Comparison of ENCODE assay signal across 8 cellular contexts in genomic region chr1:145095284-145096057, GRCh38. TPM values are rescaled to one million over a fixed set of nuclear protein-coding genes. Genes with fewer than 3 reads are reported as not detected.
A peak's percentile ranks its signal among the peaks of the same experiment; 100 is the strongest.
DNase-seq lines count a peak whose midpoint lies in the region; ATAC-seq and TF ChIP-seq lines count a peak whose summit lies in the region.
"Not testable (repeated sequence)": the region's sequence is repeated elsewhere in the genome, so short reads cannot be mapped to it uniquely, and the experiment has no call there.

Gene FAM72D, plus strand, starts transcription at chr1:145095974. Its CDS starts 874 bp downstream, at chr1:145096848.
Gene SRGAP2B, minus strand, starts transcription at chr1:145095328. Its CDS starts 2,427 bp downstream, at chr1:145092901.

- not testable (repeated sequence) for H3K36me3 ChIP-seq in GM06990 (ENCODE audit: control insufficient read depth, insufficient read depth, low read length); Karpas-422 (ENCODE audit: insufficient read depth, low read length); esophagus squamous epithelium; mesendoderm (ENCODE audit: control insufficient read depth, insufficient read depth, low read length)

- not testable (repeated sequence) for H3K79me1 ChIP-seq in mesendoderm (ENCODE audit: low read length)

- intact Hi-C loops in esophagus squamous epithelium (cut with DNase I), result not testable (repeated sequence)

- H3K27me3 Mint-ChIP-seq in activated T-cell treated with anti-CD3 and anti-CD28 coated beads, Interleukin-2, amount 50 U/mL, for 72 hours (ENCODE audit: low read depth); stimulated activated naive B cell treated with anti-CD40 and anti-IgM and Interleukin-4, amounts not matched to agents 10 μg/mL and 1 μg/mL and 100 μg/mL, for 72 hours: not testable (repeated sequence)

- H2AK5ac ChIP-seq in mesendoderm (ENCODE audit: low read length), result not testable (repeated sequence)

- H3K56ac ChIP-seq in mesendoderm (ENCODE audit: low read length), result peak within 1 kb of the TSS; percentile 42

- not testable (repeated sequence) for H3K9me3 Mint-ChIP-seq in activated T-cell treated with anti-CD3 and anti-CD28 coated beads, Interleukin-2, amount 50 U/mL, for 72 hours; stimulated activated naive B cell treated with anti-CD40 and anti-IgM and Interleukin-4, amounts not matched to agents 10 μg/mL and 1 μg/mL and 100 μg/mL, for 72 hours

- H3K23ac ChIP-seq in mesendoderm (ENCODE audit: low read length), result not testable (repeated sequence)

- H3K18ac ChIP-seq in mesendoderm (ENCODE audit: low read length), result not testable (repeated sequence)

- ATAC-seq in GM21360 (IDR thresholded peaks at IDR 0.05; ENCODE audit: unreplicated experiment) (peak; percentile 78), HG02970 (IDR thresholded peaks at IDR 0.05; ENCODE audit: low FRiP score, unreplicated experiment) (peak; percentile 87)
- peak; percentile 85 to 87 for ATAC-seq in activated T-cell treated with anti-CD3 and anti-CD28 coated beads, Interleukin-2, amount 50 U/mL, for 72 hours (replicated peaks in 1 of 2)
- peak; percentile 83 to 84 for ATAC-seq in stimulated activated naive B cell treated with anti-CD40 and anti-IgM and Interleukin-4, amounts not matched to agents 10 μg/mL and 1 μg/mL and 100 μg/mL, for 72 hours (replicated peaks)

- H2AFZ ChIP-seq in Karpas-422 (ENCODE audit: low read length), result not testable (repeated sequence)

- peak within 1 kb of the TSS; percentile 54 for H3K4me3 ChIP-seq in GM06990 (replicated peaks; ENCODE audit: low read depth, low read length)
- H3K4me3 ChIP-seq in Karpas-422 (ENCODE audit: low read length), result peak within 1 kb of the TSS; percentile 52; the same call in 1 of the 2 replicates
- peak within 1 kb of the TSS; percentile 23 to 63 (median 42) for H3K4me3 ChIP-seq in esophagus squamous epithelium
- not testable (repeated sequence) for H3K4me3 ChIP-seq in mesendoderm (ENCODE audit: low read length)

- not testable (repeated sequence) for H3K9me3 ChIP-seq in Karpas-422 (ENCODE audit: low read length); esophagus squamous epithelium

- H3K4me3 Mint-ChIP-seq in activated T-cell treated with anti-CD3 and anti-CD28 coated beads, Interleukin-2, amount 50 U/mL, for 72 hours, result peak within 1 kb of the TSS; percentile 90 to 91
- peak within 1 kb of the TSS; percentile 65 to 69 for H3K4me3 Mint-ChIP-seq in stimulated activated naive B cell treated with anti-CD40 and anti-IgM and Interleukin-4, amounts not matched to agents 10 μg/mL and 1 μg/mL and 100 μg/mL, for 72 hours

- not testable (repeated sequence) for H3K4ac ChIP-seq in mesendoderm (ENCODE audit: low read depth, low read length)

- H4K20me1 ChIP-seq in Karpas-422 (ENCODE audit: insufficient read depth, low read depth, low read length), result not testable (repeated sequence)

- no CpG with 5 or more reads among the region's 47 CpGs for WGBS in esophagus squamous epithelium, 2 donors
- WGBS in mesendoderm (ENCODE audit: extremely low coverage, insufficient coverage, low lambda C conversion rate), result no CpG with 5 or more reads among the region's 47 CpGs

- H4K5ac ChIP-seq in mesendoderm (ENCODE audit: low read length), result not testable (repeated sequence)

- not testable (repeated sequence) for H3K27me3 ChIP-seq in GM06990 (replicated peaks; ENCODE audit: control insufficient read depth, insufficient read depth, low read length); Karpas-422 (ENCODE audit: low read length); esophagus squamous epithelium; mesendoderm (ENCODE audit: insufficient read depth, low read length, poor library complexity)

- H4K8ac ChIP-seq in mesendoderm (ENCODE audit: low read depth, low read length), result not testable (repeated sequence)

- not testable (repeated sequence) for H3K27ac ChIP-seq in Karpas-422 (ENCODE audit: low read length); mesendoderm (ENCODE audit: low read depth, low read length)
- peak within 1 kb of the TSS; percentile 67 to 83 (median 73) for H3K27ac ChIP-seq in esophagus squamous epithelium

- not testable (repeated sequence) for TF ChIP-seq CTCF in GM06990 (IDR thresholded peaks at IDR 0.05; ENCODE audit: insufficient read depth, low read length, poor library complexity, severe bottlenecking); esophagus squamous epithelium (IDR thresholded peaks at IDR 0.05)

- H3K9me2 ChIP-seq in Karpas-422 (replicated peaks; ENCODE audit: insufficient read depth, low read length), result not testable (repeated sequence)

- not testable (repeated sequence) for H3K36me3 Mint-ChIP-seq in activated T-cell treated with anti-CD3 and anti-CD28 coated beads, Interleukin-2, amount 50 U/mL, for 72 hours (ENCODE audit: insufficient read depth in 2 of 2); stimulated activated naive B cell treated with anti-CD40 and anti-IgM and Interleukin-4, amounts not matched to agents 10 μg/mL and 1 μg/mL and 100 μg/mL, for 72 hours

- H2BK120ac ChIP-seq in mesendoderm (ENCODE audit: low read depth, low read length), result not testable (repeated sequence)

- H3K4me1 ChIP-seq in Karpas-422 (ENCODE audit: low read length); esophagus squamous epithelium; mesendoderm (ENCODE audit: control insufficient read depth, low read depth, low read length): not testable (repeated sequence)

- H3K79me2 ChIP-seq in Karpas-422 (ENCODE audit: low read length); mesendoderm (ENCODE audit: control insufficient read depth, insufficient read depth, low read length): not testable (repeated sequence)

- H3K4me1 Mint-ChIP-seq in activated T-cell treated with anti-CD3 and anti-CD28 coated beads, Interleukin-2, amount 50 U/mL, for 72 hours (ENCODE audit: low read depth); stimulated activated naive B cell treated with anti-CD40 and anti-IgM and Interleukin-4, amounts not matched to agents 10 μg/mL and 1 μg/mL and 100 μg/mL, for 72 hours: not testable (repeated sequence)

- H3K9ac ChIP-seq in Karpas-422 (ENCODE audit: low read length); mesendoderm (ENCODE audit: low read length): not testable (repeated sequence)

- H3K27ac Mint-ChIP-seq in activated T-cell treated with anti-CD3 and anti-CD28 coated beads, Interleukin-2, amount 50 U/mL, for 72 hours; stimulated activated naive B cell treated with anti-CD40 and anti-IgM and Interleukin-4, amounts not matched to agents 10 μg/mL and 1 μg/mL and 100 μg/mL, for 72 hours: not testable (repeated sequence)

- not testable (repeated sequence) for H3K4me2 ChIP-seq in Karpas-422 (ENCODE audit: low read depth, low read length, poor library complexity, severe bottlenecking); mesendoderm (ENCODE audit: low read length)

- H2BK15ac ChIP-seq in mesendoderm (replicated peaks; ENCODE audit: low read depth), result not testable (repeated sequence)

- not testable (repeated sequence) for H2BK5ac ChIP-seq in mesendoderm (ENCODE audit: low read length)

- not testable (repeated sequence) for DNase-seq in GM06990 (ENCODE audit: extremely low read depth, insufficient read length); Karpas-422; activated T-cell treated with anti-CD3 and anti-CD28 coated beads, Interleukin-2, amount 50 U/mL, for 72 hours; esophagus squamous epithelium (lab: John Stamatoyannopoulos, UW); mesendoderm; stimulated activated naive B cell treated with anti-CD40 and anti-IgM and Interleukin-4, amounts not matched to agents 10 μg/mL and 1 μg/mL and 100 μg/mL, for 72 hours

- TF ChIP-seq POLR2A in esophagus squamous epithelium (IDR thresholded peaks at IDR 0.05), result not testable (repeated sequence)

RNA-seq across cellular contexts. Expression of gene FAM72D, which starts in this region (rescaled TPM):
- 9.5 and 18.6 TPM in 2 replicates for total RNA-seq in Karpas-422 (2014; rRNA removed; shearing (Covaris generic); ENCODE audit: low replicate concordance)
- total RNA-seq in activated T-cell treated with anti-CD3 and anti-CD28 coated beads, Interleukin-2, amount 50 U/mL, for 72 hours, result 10 to 100 TPM; 22.0 to 38.3 TPM
- total RNA-seq in esophagus squamous epithelium, result 1 to 10 TPM in 1 of 4 donors, under 1 TPM in 3; 0.11 to 2.7 (median 0.56) TPM
- polyA plus RNA-seq in mesendoderm (2013, experiment 1 of 2), result 8.2 TPM
- polyA plus RNA-seq in mesendoderm (2013, experiment 2 of 2), result 8.1 TPM

RNA-seq across cellular contexts. Expression of gene SRGAP2B, which starts in this region (rescaled TPM):
- total RNA-seq in Karpas-422 (2014; rRNA removed; shearing (Covaris generic); ENCODE audit: low replicate concordance), result 15.8 and 16.0 TPM in 2 replicates
- 10 to 100 TPM; 22.3 to 34.3 TPM for total RNA-seq in activated T-cell treated with anti-CD3 and anti-CD28 coated beads, Interleukin-2, amount 50 U/mL, for 72 hours
- 10 to 100 TPM in 3 of 4 donors, 1 to 10 TPM in 1; 9.1 to 13.7 (median 12.9) TPM for total RNA-seq in esophagus squamous epithelium
- 13.1 TPM for polyA plus RNA-seq in mesendoderm (2013, experiment 1 of 2)
- polyA plus RNA-seq in mesendoderm (2013, experiment 2 of 2), result 13.0 TPM
